ENCODE assay signal across 26 cellular contexts in genomic region chr5:142777858-142778257, GRCh38. TPM values are rescaled to one million over a fixed set of nuclear protein-coding genes. Genes with fewer than 3 reads are reported as not detected.
DNase-seq lines count a peak whose midpoint lies in the region; ATAC-seq and TF ChIP-seq lines count a peak whose summit lies in the region.
"Had no signal": no experiment of that assay in that cellular context is flagged by ENCODE, and none has a peak within 500 bp of the region (broad histone marks: within the 10 kb centered on the region; RNA-seq: fewer than 3 reads in every experiment).

No MANE protein-coding gene starts in this region.

- no peak overlapping the region for H3K27ac Mint-ChIP-seq in stimulated activated naive CD8-positive, alpha-beta T cell treated with anti-CD3 and anti-CD28 coated beads, Interleukin-15, amount 100 ng/mL, for 72 hours
- H3K27ac Mint-ChIP-seq: activated CD4-positive, alpha-beta memory T cell treated with anti-CD3 and anti-CD28 coated beads, Interleukin-2, amount 10 ng/mL, durations not matched to agents 7 days and 5 days had no signal

- H3K4me3 Mint-ChIP-seq in stimulated activated naive CD8-positive, alpha-beta T cell treated with anti-CD3 and anti-CD28 coated beads, Interleukin-15, amount 100 ng/mL, for 72 hours = no peak overlapping the region
- H3K4me3 Mint-ChIP-seq: activated CD4-positive, alpha-beta memory T cell treated with anti-CD3 and anti-CD28 coated beads, Interleukin-2, amount 10 ng/mL, durations not matched to agents 7 days and 5 days had no signal

- no peak for DNase-seq in stimulated activated naive CD8-positive, alpha-beta T cell treated with anti-CD3 and anti-CD28 coated beads, Interleukin-15, amount 100 ng/mL, for 72 hours
- no peak for DNase-seq in stimulated activated naive CD8-positive, alpha-beta T cell treated with anti-CD3 and anti-CD28 coated beads, Interleukin-15, Interleukin-2, amounts not matched to agents 100 U/mL and 50 U/mL, for 24 hours
- DNase-seq in NB4 (ENCODE audit: low read depth) = peak; percentile 54
- peak; percentile 80 for DNase-seq in myocyte (ENCODE audit: low read depth)
- no peak for DNase-seq in NCI-H748 (lab: John Stamatoyannopoulos, UW; ENCODE audit: unreplicated experiment)
- no peak for DNase-seq in stimulated activated naive CD4-positive, alpha-beta T cell treated with Interleukin-2 at 50 U/mL for 16 hours (lab: John Stamatoyannopoulos, UW)
- DNase-seq: activated CD4-positive, alpha-beta memory T cell treated with anti-CD3 and anti-CD28 coated beads, Interleukin-2, amount 10 ng/mL, durations not matched to agents 7 days and 5 days; activated T-cell treated with anti-CD3 and anti-CD28 coated beads for 4 hours; adrenal gland; body of pancreas; cerebellar nuclear complex; EL; KG1; left lung; mesendoderm; MM.1S; NCI-H446; NCI-H82; PC-9; Right ventricle myocardium superior; stimulated activated CD4-positive, alpha-beta T cell treated with anti-CD3 and anti-CD28 coated beads, Interleukin-1b, Interleukin-23, amount 100 ng/mL, for 48 hours; upper lobe of left lung had no signal

- peak; percentile 80 for ATAC-seq in stimulated activated naive CD8-positive, alpha-beta T cell treated with anti-CD3 and anti-CD28 coated beads, Interleukin-15, amount 100 ng/mL, for 72 hours
- ATAC-seq in stimulated activated naive CD8-positive, alpha-beta T cell treated with anti-CD3 and anti-CD28 coated beads, Interleukin-15, Interleukin-2, amounts not matched to agents 100 U/mL and 50 U/mL, for 24 hours = no peak
- no peak for ATAC-seq in GM19467 (IDR thresholded peaks at IDR 0.05; ENCODE audit: unreplicated experiment)
- ATAC-seq: activated CD4-positive, CD25-positive, alpha-beta regulatory T cell treated with anti-CD3 and anti-CD28 coated beads, Interleukin-2, amount 50 U/mL, for 24 hours; body of pancreas; GM12878 had no signal

- H3K9me3 Mint-ChIP-seq in stimulated activated naive CD8-positive, alpha-beta T cell treated with anti-CD3 and anti-CD28 coated beads, Interleukin-15, amount 100 ng/mL, for 72 hours = no peaks in the 10 kb centered on the region
- H3K9me3 Mint-ChIP-seq: activated CD4-positive, alpha-beta memory T cell treated with anti-CD3 and anti-CD28 coated beads, Interleukin-2, amount 10 ng/mL, durations not matched to agents 7 days and 5 days had no signal

- H3K4me3 ChIP-seq in NB4 (ENCODE audit: low read depth, low read length) = no peak overlapping the region
- H3K4me3 ChIP-seq: adrenal gland, body of pancreas, GM12878, left lung, PC-9, smooth muscle cell, upper lobe of left lung had no signal

- peaks cover 72% of the 10 kb centered on the region for H3K4me1 Mint-ChIP-seq in stimulated activated naive CD8-positive, alpha-beta T cell treated with anti-CD3 and anti-CD28 coated beads, Interleukin-15, amount 100 ng/mL, for 72 hours

- TF ChIP-seq POLR2A in NB4 (IDR thresholded peaks at IDR 0.05; ENCODE audit: extremely low read depth, insufficient read length) = no peak

- no peaks in the 10 kb centered on the region for H3K27me3 Mint-ChIP-seq in stimulated activated naive CD8-positive, alpha-beta T cell treated with anti-CD3 and anti-CD28 coated beads, Interleukin-15, amount 100 ng/mL, for 72 hours
- H3K27me3 Mint-ChIP-seq: activated CD4-positive, alpha-beta memory T cell treated with anti-CD3 and anti-CD28 coated beads, Interleukin-2, amount 10 ng/mL, durations not matched to agents 7 days and 5 days had no signal

- TF ChIP-seq CTCF in NB4 (IDR thresholded peaks at IDR 0.05; ENCODE audit: low read depth, low read length) = no peak

RNA-seq across cellular contexts. Expression of gene ARHGAP26, which starts 7.7 kb away (rescaled TPM):
- 2.4 and 2.8 TPM in 2 replicates for total RNA-seq in myocyte
- polyA plus RNA-seq in myocyte (2012) = 4.4 TPM

Comparison
In these comparisons a context has a peak if more than half of its experiments do, and no peak if none do; other contexts are left out.
1. DNase-seq: peak in NB4 (single experiment) and myocyte (single experiment); none in stimulated activated naive CD8-positive, alpha-beta T cell treated with anti-CD3 and anti-CD28 coated beads, Interleukin-15, amount 100 ng/mL, for 72 hours (0 of 2), stimulated activated naive CD8-positive, alpha-beta T cell treated with anti-CD3 and anti-CD28 coated beads, Interleukin-15, Interleukin-2, amounts not matched to agents 100 U/mL and 50 U/mL, for 24 hours (single experiment), NCI-H748 (single experiment) and stimulated activated naive CD4-positive, alpha-beta T cell treated with Interleukin-2 at 50 U/mL for 16 hours (single experiment).